In the genomic region with DNA sequence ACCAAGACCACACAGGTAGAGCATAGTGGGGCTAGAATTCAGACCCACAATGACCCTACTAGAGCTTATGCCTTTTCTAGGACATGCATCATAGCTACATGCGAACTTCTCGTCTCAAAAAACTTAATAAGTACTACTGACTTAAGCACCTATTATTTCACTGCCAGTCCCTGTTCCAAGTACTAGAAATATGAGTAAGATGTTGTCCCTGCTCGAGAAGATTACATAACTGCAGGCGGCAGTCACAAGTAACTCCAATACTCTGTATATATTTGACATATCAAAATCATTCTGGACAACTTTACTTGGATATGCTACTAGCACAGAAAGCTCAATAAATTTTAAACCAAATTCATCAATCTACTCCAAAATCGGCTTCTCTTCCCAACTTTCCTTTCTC, we compare ENCODE assay signal across 32 cellular contexts.
"Had no signal": no experiment of that assay in that cellular context is flagged by ENCODE, and none has a peak within 500 bp of the region (broad histone marks: within the 10 kb centered on the region; RNA-seq: fewer than 3 reads in every experiment).

No MANE protein-coding gene starts in this region.

- H3K4me3 ChIP-seq: breast epithelium, hepatocyte, lung, ovary, uterus had no signal

- H3K9me3 ChIP-seq: breast epithelium, ovary, uterus had no signal

- H2AFZ ChIP-seq: hepatocyte had no signal

- H3K27ac Mint-ChIP-seq: activated T-helper 1 cell treated with anti-CD3 and anti-CD28 coated beads, Interleukin-12 subunit alpha, Interleukin-12 subunit beta, Interleukin-2, Interleukin-4 antibody, amounts not matched to agents 30 ng/mL and 10 ng/mL and 1 ng/mL, durations not matched to agents 14 hours and 24 hours and 36 hours; natural killer cell treated with Interleukin-12 subunit alpha and Interleukin-12 subunit beta and Interleukin-15 and Interleukin-18, amount 100 ng/mL, for 72 hours; progenitor cell of endocrine pancreas; stimulated activated effector memory CD8-positive, alpha-beta T cell treated with anti-CD3 and anti-CD28 coated beads, Interleukin-12 subunit alpha, Interleukin-12 subunit beta, amount 100 ng/mL, for 72 hours; stimulated activated naive CD8-positive, alpha-beta T cell treated with anti-CD3 and anti-CD28 coated beads, Interleukin-15, amount 100 ng/mL, for 72 hours; T-helper 17 cell had no signal

- ATAC-seq: activated CD4-positive, CD25-positive, alpha-beta regulatory T cell treated with anti-CD3 and anti-CD28 coated beads, Interleukin-2, amount 50 U/mL, for 24 hours; natural killer cell treated with Interleukin-12 subunit alpha and Interleukin-12 subunit beta and Interleukin-15 and Interleukin-18, amount 100 ng/mL, for 72 hours; sciatic nerve; stimulated activated effector memory CD8-positive, alpha-beta T cell treated with anti-CD3 and anti-CD28 coated beads, Interleukin-12 subunit alpha, Interleukin-12 subunit beta, amount 100 ng/mL, for 72 hours; stimulated activated naive CD8-positive, alpha-beta T cell treated with anti-CD3 and anti-CD28 coated beads, Interleukin-15, amount 100 ng/mL, for 72 hours; T-helper 17 cell had no signal

- H3K4me2 ChIP-seq: hepatocyte had no signal

- H3K36me3 Mint-ChIP-seq: natural killer cell treated with Interleukin-12 subunit alpha and Interleukin-12 subunit beta and Interleukin-15 and Interleukin-18, amount 100 ng/mL, for 72 hours; stimulated activated effector memory CD8-positive, alpha-beta T cell treated with anti-CD3 and anti-CD28 coated beads, Interleukin-12 subunit alpha, Interleukin-12 subunit beta, amount 100 ng/mL, for 72 hours had no signal

- H3K36me3 ChIP-seq: breast epithelium, ovary, uterus, WERI-Rb-1 had no signal

- FAIRE-seq: astrocyte, endothelial cell of umbilical vein, small intestine had no signal

- H3K27me3 ChIP-seq: breast epithelium, hepatocyte, ovary, uterus had no signal

- H3K27me3 Mint-ChIP-seq: progenitor cell of endocrine pancreas; stimulated activated naive CD8-positive, alpha-beta T cell treated with anti-CD3 and anti-CD28 coated beads, Interleukin-15, amount 100 ng/mL, for 72 hours had no signal

- H3K9me3 Mint-ChIP-seq: activated T-helper 1 cell treated with anti-CD3 and anti-CD28 coated beads, Interleukin-12 subunit alpha, Interleukin-12 subunit beta, Interleukin-2, Interleukin-4 antibody, amounts not matched to agents 30 ng/mL and 10 ng/mL and 1 ng/mL, durations not matched to agents 14 hours and 24 hours and 36 hours; natural killer cell treated with Interleukin-12 subunit alpha and Interleukin-12 subunit beta and Interleukin-15 and Interleukin-18, amount 100 ng/mL, for 72 hours; stimulated activated effector memory CD8-positive, alpha-beta T cell treated with anti-CD3 and anti-CD28 coated beads, Interleukin-12 subunit alpha, Interleukin-12 subunit beta, amount 100 ng/mL, for 72 hours; stimulated activated naive CD8-positive, alpha-beta T cell treated with anti-CD3 and anti-CD28 coated beads, Interleukin-15, amount 100 ng/mL, for 72 hours had no signal

- H3K4me3 Mint-ChIP-seq: activated T-helper 1 cell treated with anti-CD3 and anti-CD28 coated beads, Interleukin-12 subunit alpha, Interleukin-12 subunit beta, Interleukin-2, Interleukin-4 antibody, amounts not matched to agents 30 ng/mL and 10 ng/mL and 1 ng/mL, durations not matched to agents 14 hours and 24 hours and 36 hours; natural killer cell treated with Interleukin-12 subunit alpha and Interleukin-12 subunit beta and Interleukin-15 and Interleukin-18, amount 100 ng/mL, for 72 hours; stimulated activated effector memory CD8-positive, alpha-beta T cell treated with anti-CD3 and anti-CD28 coated beads, Interleukin-12 subunit alpha, Interleukin-12 subunit beta, amount 100 ng/mL, for 72 hours; stimulated activated naive CD8-positive, alpha-beta T cell treated with anti-CD3 and anti-CD28 coated beads, Interleukin-15, amount 100 ng/mL, for 72 hours; T-helper 17 cell had no signal

- H3K27ac ChIP-seq: breast epithelium, hepatocyte, ovary, WERI-Rb-1 had no signal

- H3K4me1 ChIP-seq: uterus had no signal

- DNase-seq: activated CD4-positive, alpha-beta T cell treated with anti-CD3 and anti-CD28 coated beads for 48 hours; activated CD4-positive, alpha-beta T cell treated with anti-CD3 and anti-CD28 coated beads, Interleukin-2, amount 50 U/mL, for 48 hours; activated CD8-positive, alpha-beta memory T cell treated with anti-CD3 and anti-CD28 coated beads, Interleukin-2, amount 50 U/mL, for 4 hours; activated gamma-delta T cell; activated naive CD4-positive, alpha-beta T cell treated with anti-CD3 and anti-CD28 coated beads, Interleukin-2, amount 50 U/mL, for 16 hours; activated T-cell treated with anti-CD3 and anti-CD28 coated beads, Interleukin-2, amount 50 U/mL, for 1 hour; amniotic stem cell; central memory CD4-positive, alpha-beta T cell; foreskin melanocyte; glutamatergic neuron; mesendoderm; ovary; retina; small intestine; stimulated activated CD4-positive, alpha-beta T cell treated with anti-CD3 and anti-CD28 coated beads, Interleukin-4, amount 100 ng/mL, for 24 hours; stimulated activated naive CD8-positive, alpha-beta T cell treated with anti-CD3 and anti-CD28 coated beads, Interleukin-15, amount 100 ng/mL, for 72 hours; substantia nigra; T-helper 17 cell; T1000; uterus; WERI-Rb-1 had no signal
